ENCODE assay signal across 8 cellular contexts in genomic region chr2:239298126-239298804, GRCh38.
A peak's percentile ranks its signal among the peaks of the same experiment; 100 is the strongest.
DNase-seq lines count a peak whose midpoint lies in the region; ATAC-seq, FAIRE-seq and TF ChIP-seq lines count a peak whose summit lies in the region.
"Had no signal": no experiment of that assay in that cellular context is flagged by ENCODE, and none has a peak within 500 bp of the region (broad histone marks: within the 10 kb centered on the region; RNA-seq: fewer than 3 reads in every experiment).

No MANE protein-coding gene starts in this region.

- H3K36me3 Mint-ChIP-seq in nephron (ENCODE audit: low read depth) = no peaks in the 10 kb centered on the region

- no peak for ATAC-seq in GM21737 (IDR thresholded peaks at IDR 0.05; ENCODE audit: unreplicated experiment)

- no peaks in the 10 kb centered on the region for H3K9me3 Mint-ChIP-seq in nephron

- peaks cover 5% of the 10 kb centered on the region for H3K27me3 Mint-ChIP-seq in nephron (ENCODE audit: low read depth)

- no peaks in the 10 kb centered on the region for H3K36me3 ChIP-seq in testis (ENCODE audit: low read depth, missing control alignments)
- H3K36me3 ChIP-seq: neutrophil had no signal

- no peak overlapping the region for H3K4me3 Mint-ChIP-seq in nephron

- H3K9me3 ChIP-seq in testis = no peaks in the 10 kb centered on the region
- H3K9me3 ChIP-seq: neutrophil had no signal

- H3K27ac ChIP-seq in testis = no peak overlapping the region
- H3K27ac ChIP-seq: neutrophil had no signal

- no peaks in the 10 kb centered on the region for H3K27me3 ChIP-seq in testis
- H3K27me3 ChIP-seq: neutrophil had no signal

- peaks cover 54% of the 10 kb centered on the region for H3K4me1 ChIP-seq in testis

- peak overlapping the region; percentile 42 to 80 (median 47) for H3K27ac Mint-ChIP-seq in nephron

- intact Hi-C loops in testis (cut with DNase I; ENCODE audit: low total_unique reads) = no loop called here

- no peak for FAIRE-seq in GM12892 (lab: Jason Lieb, UNC)

- no peak overlapping the region for H3K4me3 ChIP-seq in testis

- no peak for TF ChIP-seq POLR2A in testis (IDR thresholded peaks at IDR 0.05)
- no peak for TF ChIP-seq POLR2A in GM12892 (IDR thresholded peaks at IDR 0.05; ENCODE audit: low read depth, low read length)

- 88 to 89% methylated on average over 11 to 14 of the region's 14 CpGs for WGBS in testis, 2 donors

- H3K4me1 Mint-ChIP-seq in nephron = peaks cover 71% of the 10 kb centered on the region

- TF ChIP-seq CTCF in nephron (IDR thresholded peaks at IDR 0.05; ENCODE audit: unreplicated experiment in 3 of 3) (no peak), testis (IDR thresholded peaks at IDR 0.05) (peak in 1 of 3 experiments; percentile 8)

- DNase-seq in T follicular helper cell (ENCODE audit: low read depth) = peak; percentile 69
- DNase-seq in activated effector memory CD4-positive, alpha-beta T cell treated with Interleukin-2 at 50 U/mL for 16 hours = peak; percentile 71
- peak; percentile 15 for DNase-seq in testis
- DNase-seq in pons (ENCODE audit: low spot score) = no peak
- no peak for DNase-seq in GM12892 (ENCODE audit: insufficient read length)

Comparison
In these comparisons a context has a peak if more than half of its experiments do, and no peak if none do; other contexts are left out.
1. DNase-seq: peak in T follicular helper cell (single experiment), activated effector memory CD4-positive, alpha-beta T cell treated with Interleukin-2 at 50 U/mL for 16 hours (single experiment) and testis (single experiment); none in pons (single experiment) and GM12892 (single experiment).